In the genomic region with DNA sequence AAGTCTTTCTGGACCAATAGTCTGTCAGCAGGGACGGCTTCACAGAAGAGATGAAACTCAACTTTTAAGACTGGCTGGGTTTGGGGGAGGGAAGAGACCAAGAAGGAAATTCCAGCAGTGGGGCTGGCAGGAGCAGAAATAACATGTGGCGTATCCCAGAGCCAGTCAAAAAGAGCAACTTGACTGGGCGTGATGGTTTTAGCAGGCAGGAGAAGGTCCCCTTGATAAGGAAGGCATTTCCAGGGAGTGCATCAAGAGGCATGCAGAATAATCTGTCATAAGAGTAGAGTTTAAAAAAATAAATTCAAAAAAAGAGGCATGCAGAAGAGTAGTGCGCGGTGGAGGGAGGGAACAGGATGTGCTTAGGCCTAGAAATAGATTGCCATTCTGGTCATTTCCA, we compare ENCODE assay signal across 17 cellular contexts. TPM values are rescaled to one million over a fixed set of nuclear protein-coding genes. Genes with fewer than 3 reads are reported as not detected.
"Had no signal": no experiment of that assay in that cellular context is flagged by ENCODE, and none has a peak within 500 bp of the region (broad histone marks: within the 10 kb centered on the region; RNA-seq: fewer than 3 reads in every experiment).

No MANE protein-coding gene starts in this region.

- DNase-seq: activated effector memory CD4-positive, alpha-beta T cell treated with Interleukin-2 at 50 U/mL for 16 hours; activated T-cell treated with anti-CD3 and anti-CD28 coated beads, Interleukin-2, amount 50 U/mL, for 1 hour; anterior cingulate cortex; caudate nucleus; glutamatergic neuron; mesendoderm; SIG-M5; small intestine; T-helper 2 cell; transverse colon had no signal

- H3K9ac ChIP-seq: parathyroid adenoma had no signal

- H3K4me3 ChIP-seq: transverse colon had no signal

- H3K9me3 ChIP-seq: transverse colon had no signal

- ATAC-seq: activated naive CD4-positive, alpha-beta T cell treated with anti-CD3 and anti-CD28 coated beads, Interleukin-2, amount 50 U/mL, for 72 hours; left lobe of liver had no signal

- H3K36me3 ChIP-seq: transverse colon had no signal

- H3K27me3 ChIP-seq: transverse colon had no signal

- H3K27ac ChIP-seq: parathyroid adenoma, transverse colon had no signal

RNA-seq across cellular contexts. Expression of a gene that starts 52.5 kb away (rescaled TPM):
- total RNA-seq: activated naive CD4-positive, alpha-beta T cell treated with anti-CD3 and anti-CD28 coated beads, Interleukin-2, amount 50 U/mL, for 72 hours; dermis microvascular lymphatic vessel endothelial cell; fibroblast of villous mesenchyme; left lobe of liver; myocyte; renal cortical epithelial cell; transverse colon had no signal
- polyA plus RNA-seq: small intestine had no signal
